ENCODE assay signal across 18 cellular contexts in genomic region chr15:101068523-101068960, GRCh38.
DNase-seq lines count a peak whose midpoint lies in the region; ATAC-seq, FAIRE-seq and TF ChIP-seq lines count a peak whose summit lies in the region.
"Had no signal": no experiment of that assay in that cellular context is flagged by ENCODE, and none has a peak within 500 bp of the region (broad histone marks: within the 10 kb centered on the region; RNA-seq: fewer than 3 reads in every experiment).

No MANE protein-coding gene starts in this region.

- no peak overlapping the region for H3K4me3 ChIP-seq in gastroesophageal sphincter

- H3K27ac ChIP-seq in gastroesophageal sphincter: peak overlapping the region in 3 of 4 donors; percentile 37 to 69 (median 46)
- H3K27ac ChIP-seq: HL-60 had no signal

- peaks cover 9% of the 10 kb centered on the region for H3K27me3 Mint-ChIP-seq in stimulated activated naive CD8-positive, alpha-beta T cell treated with anti-CD3 and anti-CD28 coated beads, Interleukin-15, amount 100 ng/mL, for 72 hours
- H3K27me3 Mint-ChIP-seq in neural crest cell (ENCODE audit: low read depth): no peaks in the 10 kb centered on the region
- H3K27me3 Mint-ChIP-seq in endothelial cell (ENCODE audit: unreplicated experiment): peaks cover 18% of the 10 kb centered on the region

- H3K27ac Mint-ChIP-seq in stimulated activated naive CD8-positive, alpha-beta T cell treated with anti-CD3 and anti-CD28 coated beads, Interleukin-15, amount 100 ng/mL, for 72 hours: no peak overlapping the region
- H3K27ac Mint-ChIP-seq in neural crest cell (ENCODE audit: unreplicated experiment) (peak overlapping the region; percentile 94), endothelial cell (ENCODE audit: unreplicated experiment) (no peak overlapping the region)
- H3K27ac Mint-ChIP-seq: activated CD8-positive, alpha-beta memory T cell treated with anti-CD3 and anti-CD28 coated beads, Interleukin-2, amount 10 ng/mL, durations not matched to agents 7 days and 5 days; CD8-positive, alpha-beta memory T cell had no signal

- TF ChIP-seq EP300 in gastroesophageal sphincter (IDR thresholded peaks at IDR 0.05): no peak

- no peak for TF ChIP-seq POLR2A in gastroesophageal sphincter (IDR thresholded peaks at IDR 0.05)

- TF ChIP-seq CTCF in gastroesophageal sphincter (IDR thresholded peaks at IDR 0.05): no peak
- no peak for TF ChIP-seq CTCF in neural crest cell (conservative IDR thresholded peaks at IDR 0.05)
- TF ChIP-seq CTCF in endothelial cell (IDR thresholded peaks at IDR 0.05; ENCODE audit: unreplicated experiment): no peak

- no peaks in the 10 kb centered on the region for H3K27me3 ChIP-seq in gastroesophageal sphincter

- peaks cover 17% of the 10 kb centered on the region for H3K4me1 Mint-ChIP-seq in stimulated activated naive CD8-positive, alpha-beta T cell treated with anti-CD3 and anti-CD28 coated beads, Interleukin-15, amount 100 ng/mL, for 72 hours
- peaks cover 76% of the 10 kb centered on the region for H3K4me1 Mint-ChIP-seq in neural crest cell
- peaks cover 15% of the 10 kb centered on the region for H3K4me1 Mint-ChIP-seq in endothelial cell (ENCODE audit: unreplicated experiment)
- H3K4me1 Mint-ChIP-seq: CD8-positive, alpha-beta memory T cell had no signal

- no peak for DNase-seq in stimulated activated naive CD8-positive, alpha-beta T cell treated with anti-CD3 and anti-CD28 coated beads, Interleukin-15, amount 100 ng/mL, for 72 hours
- no peak for DNase-seq in stimulated activated naive CD8-positive, alpha-beta T cell treated with anti-CD3 and anti-CD28 coated beads, Interleukin-15, Interleukin-2, amounts not matched to agents 100 U/mL and 50 U/mL, for 24 hours
- no peak for DNase-seq in neural crest cell (ENCODE audit: low read depth, low spot score)
- no peak for DNase-seq in stimulated activated CD4-positive, alpha-beta T cell treated with anti-CD3 and anti-CD28 coated beads, Interleukin-4, amount 100 ng/mL, for 1 hour
- DNase-seq in GM19239 (ENCODE audit: insufficient read length, low spot score): no peak
- DNase-seq in NCI-H2227 treated with DMSO at 0.1 percent for 48 hours (lab: John Stamatoyannopoulos, UW): no peak
- no peak for DNase-seq in endothelial cell (ENCODE audit: low spot score)
- DNase-seq: ACHN; activated CD8-positive, alpha-beta memory T cell treated with anti-CD3 and anti-CD28 coated beads, Interleukin-2, amount 10 ng/mL, durations not matched to agents 7 days and 5 days; activated naive CD4-positive, alpha-beta T cell; CD8-positive, alpha-beta memory T cell; effector CD8-positive, alpha-beta T cell; NCI-H187; NCI-H524 had no signal

- FAIRE-seq in GM19239 (lab: Jason Lieb, UNC): no peak
- FAIRE-seq: G401.6, islet of Langerhans had no signal

- no peaks in the 10 kb centered on the region for H3K9me3 Mint-ChIP-seq in stimulated activated naive CD8-positive, alpha-beta T cell treated with anti-CD3 and anti-CD28 coated beads, Interleukin-15, amount 100 ng/mL, for 72 hours
- H3K9me3 Mint-ChIP-seq in neural crest cell (no peaks in the 10 kb centered on the region), endothelial cell (ENCODE audit: unreplicated experiment) (no peaks in the 10 kb centered on the region)
- H3K9me3 Mint-ChIP-seq: CD8-positive, alpha-beta memory T cell had no signal

- H3K36me3 ChIP-seq in gastroesophageal sphincter: peaks cover 0 to 36% of the 10 kb centered on the region in 2 donors

- H3K9me3 ChIP-seq in gastroesophageal sphincter: no peaks in the 10 kb centered on the region

- 84 to 94% methylated on average over 3 of the region's 11 CpGs for WGBS in gastroesophageal sphincter (ENCODE audit: low coverage in 1 of 2), 2 donors

- H3K36me3 Mint-ChIP-seq in neural crest cell (ENCODE audit: low read depth) (no peaks in the 10 kb centered on the region), endothelial cell (ENCODE audit: low read depth, unreplicated experiment) (peaks cover 16% of the 10 kb centered on the region)
- H3K36me3 Mint-ChIP-seq: activated CD8-positive, alpha-beta memory T cell treated with anti-CD3 and anti-CD28 coated beads, Interleukin-2, amount 10 ng/mL, durations not matched to agents 7 days and 5 days; CD8-positive, alpha-beta memory T cell had no signal

- peaks cover 0 to 41% (median 18%) of the 10 kb centered on the region in 3 donors for H3K4me1 ChIP-seq in gastroesophageal sphincter

- peak; percentile 8 for ATAC-seq in stimulated activated naive CD8-positive, alpha-beta T cell treated with anti-CD3 and anti-CD28 coated beads, Interleukin-15, amount 100 ng/mL, for 72 hours
- no peak for ATAC-seq in stimulated activated naive CD8-positive, alpha-beta T cell treated with anti-CD3 and anti-CD28 coated beads, Interleukin-15, Interleukin-2, amounts not matched to agents 100 U/mL and 50 U/mL, for 24 hours
- no peak for ATAC-seq in gastroesophageal sphincter
- ATAC-seq: activated CD8-positive, alpha-beta memory T cell treated with anti-CD3 and anti-CD28 coated beads, Interleukin-2, amount 10 ng/mL, durations not matched to agents 7 days and 5 days had no signal

- no peak overlapping the region for H3K4me3 Mint-ChIP-seq in stimulated activated naive CD8-positive, alpha-beta T cell treated with anti-CD3 and anti-CD28 coated beads, Interleukin-15, amount 100 ng/mL, for 72 hours
- peak overlapping the region; percentile 74 for H3K4me3 Mint-ChIP-seq in neural crest cell
- no peak overlapping the region for H3K4me3 Mint-ChIP-seq in endothelial cell (ENCODE audit: unreplicated experiment)
- H3K4me3 Mint-ChIP-seq: activated CD8-positive, alpha-beta memory T cell treated with anti-CD3 and anti-CD28 coated beads, Interleukin-2, amount 10 ng/mL, durations not matched to agents 7 days and 5 days; CD8-positive, alpha-beta memory T cell had no signal
